Comparison of ENCODE assay signal across 21 cellular contexts in the genomic region with DNA sequence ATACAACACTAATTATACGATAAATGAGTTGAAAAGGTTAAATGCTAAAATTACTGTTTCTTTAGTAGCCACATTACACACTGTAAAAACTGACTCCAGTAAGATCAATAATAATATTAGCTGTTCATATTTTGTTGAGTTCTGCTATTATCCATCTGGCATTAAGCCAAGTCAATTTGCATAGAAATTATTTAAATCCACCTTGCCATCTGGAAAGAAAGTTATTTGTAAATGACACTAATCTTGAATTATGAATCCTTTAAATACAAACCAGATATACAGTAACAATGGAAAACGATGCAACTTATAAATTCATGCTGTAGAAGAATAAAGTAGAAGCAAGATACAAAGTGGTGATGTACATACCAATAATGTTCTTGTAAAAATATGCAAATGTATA.
"Had no signal": no experiment of that assay in that cellular context is flagged by ENCODE, and none has a peak within 500 bp of the region (broad histone marks: within the 10 kb centered on the region; RNA-seq: fewer than 3 reads in every experiment).

No MANE protein-coding gene starts in this region.

- H3K27me3 ChIP-seq: gastroesophageal sphincter, suprapubic skin, thyroid gland, upper lobe of left lung, uterus had no signal

- ATAC-seq: esophagus mucosa; gastroesophageal sphincter; left cardiac atrium; lower lobe of right lung; natural killer cell; right cardiac atrium; stimulated activated effector memory CD8-positive, alpha-beta T cell treated with anti-CD3 and anti-CD28 coated beads, Interleukin-12 subunit alpha, Interleukin-12 subunit beta, amount 100 ng/mL, for 72 hours; stimulated activated naive CD8-positive, alpha-beta T cell treated with anti-CD3 and anti-CD28 coated beads, Interleukin-15, Interleukin-2, amounts not matched to agents 100 U/mL and 50 U/mL, for 24 hours had no signal

- H3K4me3 ChIP-seq: gastroesophageal sphincter, left ventricle myocardium inferior, lower lobe of right lung, smooth muscle cell, suprapubic skin, thyroid gland, upper lobe of left lung, uterus had no signal

- H3K4me1 ChIP-seq: uterus had no signal

- DNase-seq: effector memory CD4-positive, alpha-beta T cell; glutamatergic neuron; left cardiac atrium; left ventricle myocardium inferior; lower lobe of right lung; natural killer cell; posterior cingulate gyrus; right cardiac atrium; stimulated activated CD4-positive, alpha-beta T cell treated with anti-CD3 and anti-CD28 coated beads, Interleukin-4, amount 100 ng/mL, for 1 hour; stimulated activated CD8-positive, alpha-beta memory T cell treated with anti-CD3 and anti-CD28 coated beads, Interleukin-4, amount 100 ng/mL, for 48 hours; stimulated activated naive CD8-positive, alpha-beta T cell treated with anti-CD3 and anti-CD28 coated beads, Interleukin-15, Interleukin-2, amounts not matched to agents 100 U/mL and 50 U/mL, for 24 hours; thyroid gland; upper lobe of left lung; uterus had no signal

- H3K27ac ChIP-seq: gastroesophageal sphincter, left ventricle myocardium inferior, lower lobe of right lung, suprapubic skin, thyroid gland, upper lobe of left lung, uterus had no signal

- FAIRE-seq: endometrium, keratinocyte had no signal

- H3K36me3 ChIP-seq: gastroesophageal sphincter, left ventricle myocardium inferior, lower lobe of right lung, suprapubic skin, thyroid gland, upper lobe of left lung, uterus had no signal

- H3K9me3 ChIP-seq: gastroesophageal sphincter, left ventricle myocardium inferior, lower lobe of right lung, suprapubic skin, thyroid gland, upper lobe of left lung, uterus had no signal

- H3K4me2 ChIP-seq: smooth muscle cell had no signal
